Comparison of ENCODE assay signal across 27 cellular contexts in the genomic region with DNA sequence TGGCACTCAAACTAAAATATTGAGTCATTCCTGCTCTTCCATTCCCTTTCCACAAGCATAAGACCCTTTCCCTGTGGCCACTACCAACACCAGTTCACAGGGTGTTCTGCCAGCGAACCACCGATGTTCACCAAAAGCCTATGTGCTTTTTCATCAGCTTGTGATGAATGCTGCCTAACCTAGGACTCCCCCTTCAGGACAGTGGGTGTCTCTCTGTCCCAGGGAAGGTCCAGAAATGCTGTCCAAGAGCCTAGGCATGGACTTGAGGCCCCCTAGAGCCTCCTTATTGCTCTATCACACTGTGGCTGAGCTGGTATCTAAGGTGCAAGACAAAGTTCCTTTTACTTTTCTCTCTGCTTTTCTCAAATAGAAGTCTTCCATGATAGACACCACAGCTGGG.
A peak's percentile ranks its signal among the peaks of the same experiment; 100 is the strongest.
DNase-seq lines count a peak whose midpoint lies in the region; ATAC-seq, FAIRE-seq and TF ChIP-seq lines count a peak whose summit lies in the region.
"Had no signal": no experiment of that assay in that cellular context is flagged by ENCODE, and none has a peak within 500 bp of the region (broad histone marks: within the 10 kb centered on the region; RNA-seq: fewer than 3 reads in every experiment).

No MANE protein-coding gene starts in this region.

- H4K8ac ChIP-seq in H1 (ENCODE audit: extremely low read depth, insufficient read depth, low read length): no peak overlapping the region

- H3K9me3 Mint-ChIP-seq in MCF 10A (ENCODE audit: unreplicated experiment) (peaks cover 6% of the 10 kb centered on the region), type B pancreatic cell (no peaks in the 10 kb centered on the region)
- H3K9me3 Mint-ChIP-seq: activated naive CD8-positive, alpha-beta T cell treated with anti-CD3 and anti-CD28 coated beads, Interleukin-2, amount 50 U/mL, for 24 hours had no signal

- BruUV-seq in MCF 10A (replicated peaks; lab: Mats Ljungman, UMichigan): no TSS peak

- H4K5ac ChIP-seq in H1 (ENCODE audit: insufficient read length, low read depth, low read length): no peak overlapping the region

- H3K56ac ChIP-seq in H1 (replicated peaks; ENCODE audit: insufficient read length, low read depth, low read length): no peak overlapping the region

- no peak for TF ChIP-seq POLR2A in breast epithelium (IDR thresholded peaks at IDR 0.05)
- no peak for TF ChIP-seq POLR2A in H1 (IDR thresholded peaks at IDR 0.05; ENCODE audit: control extremely low read depth in 1 of 2, low read depth in 2 of 2, low read length in 2 of 2)

- no peak for TF ChIP-seq CTCF in MCF 10A (IDR thresholded peaks at IDR 0.05; ENCODE audit: unreplicated experiment)
- no peak for TF ChIP-seq CTCF in breast epithelium (IDR thresholded peaks at IDR 0.05)
- TF ChIP-seq CTCF in H1 (IDR thresholded peaks at IDR 0.05; ENCODE audit: control extremely low read depth in 1 of 3, insufficient read depth in 1 of 3, low read depth in 1 of 3, low read length in 3 of 3): peak; percentile 26 to 50 (median 41); a peak in 3 of 4 replicates
- TF ChIP-seq CTCF in type B pancreatic cell (conservative IDR thresholded peaks at IDR 0.05): peak; percentile 31
- TF ChIP-seq CTCF in dorsolateral prefrontal cortex (IDR thresholded peaks at IDR 0.05 in 54 of 56, conservative IDR thresholded peaks at IDR 0.05 in 2 of 56; ENCODE audit: low read depth in 1 of 56, partially characterized antibody in 56 of 56): no peak

- H3K4ac ChIP-seq in H1 (replicated peaks; ENCODE audit: insufficient read length, low read depth, low read length): no peak overlapping the region

- ATAC-seq in GM21423 (IDR thresholded peaks at IDR 0.05; ENCODE audit: unreplicated experiment): no peak
- ATAC-seq: activated naive CD8-positive, alpha-beta T cell treated with anti-CD3 and anti-CD28 coated beads, Interleukin-2, amount 50 U/mL, for 24 hours; body of pancreas; effector memory CD8-positive, alpha-beta T cell; gastrocnemius medialis; Right ventricle myocardium inferior; stimulated activated memory B cell treated with anti-CD40 and anti-IgM and Interleukin-4, amounts not matched to agents 10 μg/mL and 1 μg/mL and 100 μg/mL, for 72 hours; T-cell had no signal

- H3K23ac ChIP-seq in H1 (ENCODE audit: insufficient read length): no peak overlapping the region

- no peaks in the 10 kb centered on the region for H3K36me3 ChIP-seq in breast epithelium
- H3K36me3 ChIP-seq in H1 (ENCODE audit: control insufficient read depth in 2 of 4, insufficient read depth in 4 of 4, low read length in 3 of 4): no peaks in the 10 kb centered on the region
- H3K36me3 ChIP-seq: esophagus muscularis mucosa, gastrocnemius medialis, suprapubic skin, uterus had no signal

- TF ChIP-seq RAD21 in H1 (IDR thresholded peaks at IDR 0.05 in 1 of 2, conservative IDR thresholded peaks at IDR 0.05 in 1 of 2; ENCODE audit: low read depth in 2 of 2, low read length in 2 of 2): peak; percentile 53 to 60

- no peaks in the 10 kb centered on the region for H3K79me1 ChIP-seq in H1 (ENCODE audit: low read depth, low read length)

- no peak for FAIRE-seq in H1 (lab: Jason Lieb, UNC)

- H3K36me3 Mint-ChIP-seq in MCF 10A (ENCODE audit: insufficient read depth, unreplicated experiment) (no peaks in the 10 kb centered on the region), type B pancreatic cell (no peaks in the 10 kb centered on the region)
- H3K36me3 Mint-ChIP-seq: stimulated activated memory B cell treated with anti-CD40 and anti-IgM and Interleukin-4, amounts not matched to agents 10 μg/mL and 1 μg/mL and 100 μg/mL, for 72 hours; T-cell had no signal

- no peak overlapping the region for H2BK120ac ChIP-seq in H1 (replicated peaks; ENCODE audit: low read depth, low read length)

- H3K4me3 Mint-ChIP-seq in MCF 10A (ENCODE audit: unreplicated experiment): no peak overlapping the region
- H3K4me3 Mint-ChIP-seq in type B pancreatic cell: no peak overlapping the region
- H3K4me3 Mint-ChIP-seq: activated naive CD8-positive, alpha-beta T cell treated with anti-CD3 and anti-CD28 coated beads, Interleukin-2, amount 50 U/mL, for 24 hours; effector memory CD8-positive, alpha-beta T cell; stimulated activated memory B cell treated with anti-CD40 and anti-IgM and Interleukin-4, amounts not matched to agents 10 μg/mL and 1 μg/mL and 100 μg/mL, for 72 hours; T-cell had no signal

- H3K4me2 ChIP-seq in H1 (ENCODE audit: insufficient read depth in 1 of 2, low read depth in 2 of 2, low read length in 2 of 2): no peak overlapping the region
- H3K4me2 ChIP-seq: smooth muscle cell had no signal

- POLR2A ChIA-PET in MCF 10A (lab: Yijun Ruan, JAX): no interaction called here
- POLR2A ChIA-PET in H1 (lab: Charles Lee; ENCODE audit: partially characterized antibody): no interaction called here

- no peak overlapping the region for H3K18ac ChIP-seq in H1 (ENCODE audit: extremely low read depth, low read length)

- no peak overlapping the region for H3K9ac ChIP-seq in H1 (replicated peaks in 1 of 4; ENCODE audit: extremely low read depth in 1 of 4, low read depth in 3 of 4, low read length in 3 of 4)

- TF ChIP-seq EP300 in H1 (IDR thresholded peaks at IDR 0.05; ENCODE audit: borderline replicate concordance in 1 of 2, low read depth in 2 of 2, low read length in 2 of 2): no peak

- H3K4me1 Mint-ChIP-seq in MCF 10A (ENCODE audit: insufficient read depth, unreplicated experiment) (no peaks in the 10 kb centered on the region), type B pancreatic cell (ENCODE audit: unreplicated experiment) (no peaks in the 10 kb centered on the region)
- H3K4me1 Mint-ChIP-seq: activated naive CD8-positive, alpha-beta T cell treated with anti-CD3 and anti-CD28 coated beads, Interleukin-2, amount 50 U/mL, for 24 hours; stimulated activated memory B cell treated with anti-CD40 and anti-IgM and Interleukin-4, amounts not matched to agents 10 μg/mL and 1 μg/mL and 100 μg/mL, for 72 hours; T-cell had no signal

- H3K23me2 ChIP-seq in H1 (ENCODE audit: low read depth, low read length): no peaks in the 10 kb centered on the region

- H2BK20ac ChIP-seq in H1 (ENCODE audit: low read length): no peak overlapping the region

- H2BK12ac ChIP-seq in H1 (ENCODE audit: low read depth, low read length): no peak overlapping the region

- H3K27me3 Mint-ChIP-seq in MCF 10A (ENCODE audit: insufficient read depth, unreplicated experiment) (no peaks in the 10 kb centered on the region), type B pancreatic cell (no peaks in the 10 kb centered on the region)
- H3K27me3 Mint-ChIP-seq: activated naive CD8-positive, alpha-beta T cell treated with anti-CD3 and anti-CD28 coated beads, Interleukin-2, amount 50 U/mL, for 24 hours; effector memory CD8-positive, alpha-beta T cell; stimulated activated memory B cell treated with anti-CD40 and anti-IgM and Interleukin-4, amounts not matched to agents 10 μg/mL and 1 μg/mL and 100 μg/mL, for 72 hours had no signal

- H3K4me1 ChIP-seq in breast epithelium (no peaks in the 10 kb centered on the region), H1 (replicated peaks in 1 of 4; ENCODE audit: control insufficient read depth in 3 of 4, insufficient read depth in 4 of 4, low read length in 3 of 4) (no peaks in the 10 kb centered on the region)
- H3K4me1 ChIP-seq: body of pancreas, esophagus muscularis mucosa, gastrocnemius medialis, suprapubic skin, uterus had no signal

- H3K9me3 ChIP-seq in breast epithelium (peaks cover 0 to 7% of the 10 kb centered on the region in 2 donors), H1 (ENCODE audit: insufficient read depth in 2 of 2, low read depth in 1 of 2, low read length in 1 of 2) (no peaks in the 10 kb centered on the region)
- H3K9me3 ChIP-seq: body of pancreas, gastrocnemius medialis, suprapubic skin, uterus had no signal

- peaks cover 0 to 21% of the 10 kb centered on the region in 2 donors for H3K27me3 ChIP-seq in breast epithelium
- no peaks in the 10 kb centered on the region for H3K27me3 ChIP-seq in H1 (replicated peaks in 1 of 4; ENCODE audit: control insufficient read depth in 3 of 4, extremely low read depth in 1 of 4, insufficient read depth in 3 of 4, low read length in 3 of 4)
- H3K27me3 ChIP-seq in dorsolateral prefrontal cortex: peaks cover 0 to 46% (median 7%) of the 10 kb centered on the region in 45 donors
- H3K27me3 ChIP-seq: body of pancreas, esophagus muscularis mucosa, gastrocnemius medialis, suprapubic skin, uterus had no signal

- no peak overlapping the region for H2AFZ ChIP-seq in H1 (ENCODE audit: low read length)

- no peak overlapping the region for H4K91ac ChIP-seq in H1 (replicated peaks; ENCODE audit: insufficient read length, low read length)

- H2BK15ac ChIP-seq in H1 (ENCODE audit: low read length): no peak overlapping the region

- no peak overlapping the region for H2BK5ac ChIP-seq in H1 (ENCODE audit: low read depth, low read length)

- 93% methylated on average over 2 of the region's 2 CpGs; no CpG with 5 or more reads in 1 of the 2 experiments for WGBS in H1 (ENCODE audit: extremely low coverage in 1 of 2, insufficient coverage in 1 of 2, insufficient read length in 1 of 2, insufficient replicate concordance in 2 of 2, low coverage in 1 of 2, low lambda C conversion rate in 2 of 2, missing lambda C conversion rate in 1 of 2), 2 experiments

- H4K20me1 ChIP-seq in H1 (replicated peaks in 1 of 2; ENCODE audit: control insufficient read depth in 1 of 2, insufficient read depth in 2 of 2, low read length in 2 of 2): no peaks in the 10 kb centered on the region

- CTCF ChIA-PET in MCF 10A (lab: Yijun Ruan, JAX) (no interaction called here), H1 (lab: Charles Lee; ENCODE audit: partially characterized antibody) (interaction anchor here (0.7 to 1.6 kb wide), 3 partner anchors 22 to 831 kb away, joined by 3 to 4 read pairs (median 3); no protein-coding TSS in a partner anchor)

- H3K4me3 ChIP-seq in breast epithelium: no peak overlapping the region
- no peak overlapping the region for H3K4me3 ChIP-seq in H1 (ENCODE audit: extremely low read depth in 1 of 4, insufficient read depth in 2 of 4, low read depth in 3 of 4, low read length in 4 of 4)
- no peak overlapping the region for H3K4me3 ChIP-seq in dorsolateral prefrontal cortex
- H3K4me3 ChIP-seq: body of pancreas, esophagus muscularis mucosa, gastrocnemius medialis, lung, smooth muscle cell, suprapubic skin, uterus had no signal

- no peak overlapping the region for H2AK5ac ChIP-seq in H1 (ENCODE audit: low read depth, low read length)

- H3K27ac ChIP-seq in breast epithelium: no peak overlapping the region
- no peak overlapping the region for H3K27ac ChIP-seq in H1 (ENCODE audit: low read depth, low read length)
- no peak overlapping the region for H3K27ac ChIP-seq in dorsolateral prefrontal cortex
- H3K27ac ChIP-seq: body of pancreas, esophagus muscularis mucosa, gastrocnemius medialis, suprapubic skin, uterus had no signal

- no peaks in the 10 kb centered on the region for H3K79me2 ChIP-seq in H1 (ENCODE audit: control insufficient read depth in 1 of 2, insufficient read depth in 2 of 2, low read length in 2 of 2)

- DNase-seq in MCF 10A (ENCODE audit: unreplicated experiment) (peak; percentile 41), breast epithelium (ENCODE audit: low spot score in 2 of 2) (no peak), NAMALWA (ENCODE audit: low spot score) (peak; percentile 1), H1 (ENCODE audit: low read depth in 1 of 2, low spot score in 2 of 2) (no peak), type B pancreatic cell (ENCODE audit: extremely low spot score, unreplicated experiment) (no peak), dorsolateral prefrontal cortex (no peak), A172 (ENCODE audit: low spot score) (no peak)
- DNase-seq: activated CD4-positive, alpha-beta T cell treated with anti-CD3 and anti-CD28 coated beads, Interleukin-2, amount 50 U/mL, for 1 hour; activated CD8-positive, alpha-beta memory T cell treated with anti-CD3 and anti-CD28 coated beads, Interleukin-2, amount 50 U/mL, for 48 hours; activated naive CD8-positive, alpha-beta T cell treated with anti-CD3 and anti-CD28 coated beads, Interleukin-2, amount 50 U/mL, for 24 hours; body of pancreas; C1 segment of cervical spinal cord; Calu3; effector memory CD8-positive, alpha-beta T cell; gastrocnemius medialis; kidney; NCI-H146; NCI-H2171; T-cell; uterus had no signal

- H3K27ac Mint-ChIP-seq in MCF 10A (ENCODE audit: low read depth, unreplicated experiment) (no peak overlapping the region), type B pancreatic cell (no peak overlapping the region)
- H3K27ac Mint-ChIP-seq: activated naive CD8-positive, alpha-beta T cell treated with anti-CD3 and anti-CD28 coated beads, Interleukin-2, amount 50 U/mL, for 24 hours; effector memory CD8-positive, alpha-beta T cell; stimulated activated memory B cell treated with anti-CD40 and anti-IgM and Interleukin-4, amounts not matched to agents 10 μg/mL and 1 μg/mL and 100 μg/mL, for 72 hours; T-cell had no signal

- intact Hi-C loops in MCF 10A (cut with micrococcal nuclease): no loop called here
- intact Hi-C loops in breast epithelium (cut with DNase I; ENCODE audit: low total_unique reads): no loop called here
- intact Hi-C loops in dorsolateral prefrontal cortex (cut with DNase I): no loop called here

- H3K14ac ChIP-seq in H1 (ENCODE audit: insufficient read length): no peak overlapping the region

Comparison
In these comparisons a context has a peak if more than half of its experiments do, and no peak if none do; other contexts are left out.
1. DNase-seq: peak in MCF 10A (single experiment) and NAMALWA (single experiment); none in breast epithelium (0 of 2), H1 (0 of 2), type B pancreatic cell (single experiment), dorsolateral prefrontal cortex (0 of 10) and A172 (single experiment).
2. CTCF ChIP-seq: peak in H1 (3 of 3) and type B pancreatic cell (single experiment); none in MCF 10A (single experiment), breast epithelium (0 of 3) and dorsolateral prefrontal cortex (0 of 56).